ENCODE assay signal across 11 cellular contexts in genomic region chr3:125142418-125142778, GRCh38.
DNase-seq lines count a peak whose midpoint lies in the region; ATAC-seq and TF ChIP-seq lines count a peak whose summit lies in the region.
"Had no signal": no experiment of that assay in that cellular context is flagged by ENCODE, and none has a peak within 500 bp of the region (broad histone marks: within the 10 kb centered on the region; RNA-seq: fewer than 3 reads in every experiment).

No MANE protein-coding gene starts in this region.

- H3K9me3 ChIP-seq in Peyer's patch (no peaks in the 10 kb centered on the region), hepatocyte (ENCODE audit: low read depth) (no peaks in the 10 kb centered on the region), skeletal muscle tissue (ENCODE audit: control insufficient read depth in 3 of 3, low read length in 3 of 3) (no peaks in the 10 kb centered on the region)

- no peak for ATAC-seq in activated CD4-positive, CD25-positive, alpha-beta regulatory T cell treated with anti-CD3 and anti-CD28 coated beads, Interleukin-2, amount 50 U/mL, for 24 hours
- ATAC-seq in omental fat pad (ENCODE audit: low FRiP score), result no peak
- ATAC-seq: HepG2 had no signal

- H3K4me1 ChIP-seq in Peyer's patch (peaks cover 0 to 31% (median 7%) of the 10 kb centered on the region in 4 donors), hepatocyte (ENCODE audit: insufficient read depth) (peaks cover 19% of the 10 kb centered on the region), skeletal muscle tissue (ENCODE audit: control insufficient read depth in 3 of 3, insufficient read depth in 3 of 3, low read length in 3 of 3) (peaks cover 42 to 63% (median 48%) of the 10 kb centered on the region in 3 donors)

- H3K36me3 ChIP-seq in Peyer's patch (no peaks in the 10 kb centered on the region), hepatocyte (replicated peaks; ENCODE audit: insufficient read depth, low read depth) (no peaks in the 10 kb centered on the region), skeletal muscle tissue (ENCODE audit: control insufficient read depth in 3 of 3, insufficient read depth in 3 of 3, low read length in 3 of 3) (no peaks in the 10 kb centered on the region)

- WGBS in hepatocyte (ENCODE audit: low lambda C conversion rate, missing lambda C conversion rate), result 80% methylated on average over 12 of the region's 12 CpGs

- H3K27me3 ChIP-seq in Peyer's patch (no peaks in the 10 kb centered on the region), hepatocyte (no peaks in the 10 kb centered on the region), skeletal muscle tissue (ENCODE audit: control insufficient read depth in 3 of 3, insufficient read depth in 3 of 3, low read length in 3 of 3) (no peaks in the 10 kb centered on the region)

- H2AFZ ChIP-seq in hepatocyte, result peak overlapping the region; percentile 87

- H3K9ac ChIP-seq in skeletal muscle tissue (ENCODE audit: low read depth in 1 of 3, low read length in 3 of 3), result peak overlapping the region in 1 of 3 donors; percentile 74

- TF ChIP-seq CTCF in GM12865 (IDR thresholded peaks at IDR 0.05; ENCODE audit: insufficient read depth, low read depth, low read length, missing control alignments) (no peak), Peyer's patch (IDR thresholded peaks at IDR 0.05) (no peak), hepatocyte (IDR thresholded peaks at IDR 0.05; ENCODE audit: poor library complexity) (no peak), omental fat pad (IDR thresholded peaks at IDR 0.05) (no peak)

- H3K9me2 ChIP-seq in hepatocyte (replicated peaks; ENCODE audit: insufficient read depth), result no peaks in the 10 kb centered on the region

- H3K4me3 ChIP-seq in GM12865 (ENCODE audit: low read depth, low read length), result peak overlapping the region; percentile 71
- peak overlapping the region in 1 of 4 donors; percentile 49 for H3K4me3 ChIP-seq in Peyer's patch
- no peak overlapping the region for H3K4me3 ChIP-seq in hepatocyte
- H3K4me3 ChIP-seq in skeletal muscle tissue (ENCODE audit: low read length in 3 of 3), result peak overlapping the region in 2 of 3 donors; percentile 6 to 32
- H3K4me3 ChIP-seq: SK-N-MC had no signal

- no peaks in the 10 kb centered on the region for H4K20me1 ChIP-seq in hepatocyte (ENCODE audit: insufficient read depth, poor library complexity, severe bottlenecking)

- DNase-seq in GM12865 (ENCODE audit: low read depth) (peak; percentile 74), Peyer's patch (no peak), hepatocyte (ENCODE audit: low spot score) (no peak), occipital lobe (lab: John Stamatoyannopoulos, UW) (no peak), omental fat pad (ENCODE audit: low spot score) (no peak)
- no peak for DNase-seq in stimulated activated CD4-positive, alpha-beta T cell treated with anti-CD3 and anti-CD28 coated beads, Interleukin-12 subunit alpha, Interleukin-12 subunit beta, amount 100 ng/mL, for 4 hours
- DNase-seq: DND-41 had no signal

- TF ChIP-seq POLR2A in Peyer's patch (IDR thresholded peaks at IDR 0.05), result no peak

- peak overlapping the region; percentile 43 to 59 (median 56) for H3K27ac ChIP-seq in Peyer's patch
- no peak overlapping the region for H3K27ac ChIP-seq in hepatocyte
- H3K27ac ChIP-seq in skeletal muscle tissue (ENCODE audit: low read depth, low read length), result peak overlapping the region; percentile 44
- H3K27ac ChIP-seq: SK-N-MC had no signal

- H3K4me2 ChIP-seq in hepatocyte, result peak overlapping the region; percentile 75

- no peaks in the 10 kb centered on the region for H3K79me2 ChIP-seq in hepatocyte
